19 cellular contexts compared by ENCODE assay signal in genomic region chr18:24021505-24021904, GRCh38. TPM values are rescaled to one million over a fixed set of nuclear protein-coding genes. Genes with fewer than 3 reads are reported as not detected.
A peak's percentile ranks its signal among the peaks of the same experiment; 100 is the strongest.
DNase-seq lines count a peak whose midpoint lies in the region; ATAC-seq and TF ChIP-seq lines count a peak whose summit lies in the region.
"Had no signal": no experiment of that assay in that cellular context is flagged by ENCODE, and none has a peak within 500 bp of the region (broad histone marks: within the 10 kb centered on the region; RNA-seq: fewer than 3 reads in every experiment).

No MANE protein-coding gene starts in this region.

- DNase-seq in activated CD4-positive, alpha-beta T cell treated with anti-CD3 and anti-CD28 coated beads for 36 hours = no peak
- DNase-seq in activated CD4-positive, alpha-beta T cell treated with anti-CD3 and anti-CD28 coated beads, Interleukin-2, amount 50 U/mL, for 48 hours = no peak
- DNase-seq in GM23338 (ENCODE audit: low spot score) (no peak), DMS114 treated with DMSO at 0.1 percent for 48 hours (lab: John Stamatoyannopoulos, UW; ENCODE audit: unreplicated experiment) (no peak), DMS79 (lab: John Stamatoyannopoulos, UW) (no peak)
- no peak for DNase-seq in activated CD8-positive, alpha-beta T cell treated with anti-CD3 and anti-CD28 coated beads for 36 hours
- no peak for DNase-seq in naive thymus-derived CD4-positive, alpha-beta T cell
- DNase-seq: activated CD4-positive, CD25-positive, alpha-beta regulatory T cell treated with anti-CD3 and anti-CD28 coated beads, Interleukin-2, amount 50 U/mL, for 72 hours; Caco-2; NCI-H1092 treated with DMSO at 0.1 percent for 48 hours; NCI-H2171; NCI-H748 treated with DMSO at 0.1 percent for 48 hours; nephron progenitor cell; retina; stimulated activated CD4-positive, alpha-beta T cell treated with anti-CD3 and anti-CD28 coated beads, Interleukin-15, amount 100 ng/mL, for 24 hours had no signal

- no peak overlapping the region for H3K4me3 Mint-ChIP-seq in activated CD4-positive, alpha-beta T cell treated with anti-CD3 and anti-CD28 coated beads for 36 hours
- H3K4me3 Mint-ChIP-seq in GM23338 = no peak overlapping the region
- no peak overlapping the region for H3K4me3 Mint-ChIP-seq in activated CD8-positive, alpha-beta T cell treated with anti-CD3 and anti-CD28 coated beads for 36 hours
- peak overlapping the region; percentile 11 to 97 (median 60) for H3K4me3 Mint-ChIP-seq in naive thymus-derived CD4-positive, alpha-beta T cell
- H3K4me3 Mint-ChIP-seq: nephron progenitor cell had no signal

- no peaks in the 10 kb centered on the region for H3K27me3 ChIP-seq in GM23338 (ENCODE audit: insufficient read depth)
- no peaks in the 10 kb centered on the region for H3K27me3 ChIP-seq in naive thymus-derived CD4-positive, alpha-beta T cell (ENCODE audit: control insufficient read depth in 2 of 2, insufficient read depth in 2 of 2, low read length in 2 of 2)
- H3K27me3 ChIP-seq: brain microvascular endothelial cell had no signal

- no peaks in the 10 kb centered on the region for H3K9me3 Mint-ChIP-seq in activated CD4-positive, alpha-beta T cell treated with anti-CD3 and anti-CD28 coated beads for 36 hours (ENCODE audit: low read depth)
- H3K9me3 Mint-ChIP-seq in GM23338 = no peaks in the 10 kb centered on the region
- no peaks in the 10 kb centered on the region for H3K9me3 Mint-ChIP-seq in activated CD8-positive, alpha-beta T cell treated with anti-CD3 and anti-CD28 coated beads for 36 hours
- no peaks in the 10 kb centered on the region for H3K9me3 Mint-ChIP-seq in naive thymus-derived CD4-positive, alpha-beta T cell
- H3K9me3 Mint-ChIP-seq: activated T-helper 2 cell treated with anti-CD3 and anti-CD28 coated beads, Interferon-gamma antibody, Interleukin-2, Interleukin-4, amounts not matched to agents 10 μg/mL and 5 μg/mL and 100 μg/mL, durations not matched to agents 14 hours and 24 hours and 36 hours; nephron progenitor cell had no signal

- peaks cover 13% of the 10 kb centered on the region for H3K36me3 Mint-ChIP-seq in activated CD4-positive, alpha-beta T cell treated with anti-CD3 and anti-CD28 coated beads for 36 hours (ENCODE audit: low read depth)
- no peaks in the 10 kb centered on the region; the same call in 2 of the 3 replicates for H3K36me3 Mint-ChIP-seq in GM23338 (ENCODE audit: low read depth)
- H3K36me3 Mint-ChIP-seq in activated CD8-positive, alpha-beta T cell treated with anti-CD3 and anti-CD28 coated beads for 36 hours (ENCODE audit: low read depth) = peaks cover 50% of the 10 kb centered on the region
- H3K36me3 Mint-ChIP-seq in naive thymus-derived CD4-positive, alpha-beta T cell = peaks cover 0 to 51% (median 24%) of the 10 kb centered on the region in 5 donors

- peaks cover 97% of the 10 kb centered on the region for H3K4me1 Mint-ChIP-seq in activated CD4-positive, alpha-beta T cell treated with anti-CD3 and anti-CD28 coated beads for 36 hours
- H3K4me1 Mint-ChIP-seq in GM23338 = peaks cover 67% of the 10 kb centered on the region
- peaks cover 97% of the 10 kb centered on the region for H3K4me1 Mint-ChIP-seq in activated CD8-positive, alpha-beta T cell treated with anti-CD3 and anti-CD28 coated beads for 36 hours (ENCODE audit: low read depth)
- peaks cover 76 to 100% (median 97%) of the 10 kb centered on the region in 7 donors for H3K4me1 Mint-ChIP-seq in naive thymus-derived CD4-positive, alpha-beta T cell

- no peak overlapping the region for H3K4me3 ChIP-seq in GM23338
- no peak overlapping the region for H3K4me3 ChIP-seq in naive thymus-derived CD4-positive, alpha-beta T cell (ENCODE audit: low read length)
- H3K4me3 ChIP-seq: lung had no signal

- H3K27me3 Mint-ChIP-seq in activated CD4-positive, alpha-beta T cell treated with anti-CD3 and anti-CD28 coated beads for 36 hours = no peaks in the 10 kb centered on the region
- peaks cover 8% of the 10 kb centered on the region for H3K27me3 Mint-ChIP-seq in GM23338 (ENCODE audit: insufficient read depth, low read depth, poor library complexity)
- H3K27me3 Mint-ChIP-seq in activated CD8-positive, alpha-beta T cell treated with anti-CD3 and anti-CD28 coated beads for 36 hours = no peaks in the 10 kb centered on the region
- H3K27me3 Mint-ChIP-seq in naive thymus-derived CD4-positive, alpha-beta T cell = no peaks in the 10 kb centered on the region

- H3K9me2 ChIP-seq in GM23338 (ENCODE audit: insufficient read depth) = no peaks in the 10 kb centered on the region

- H3K27ac Mint-ChIP-seq in activated CD4-positive, alpha-beta T cell treated with anti-CD3 and anti-CD28 coated beads for 36 hours = peak overlapping the region; percentile 96
- H3K27ac Mint-ChIP-seq in GM23338 = no peak overlapping the region
- peak overlapping the region; percentile 97 for H3K27ac Mint-ChIP-seq in activated CD8-positive, alpha-beta T cell treated with anti-CD3 and anti-CD28 coated beads for 36 hours
- peak overlapping the region; percentile 24 to 93 (median 58) for H3K27ac Mint-ChIP-seq in naive thymus-derived CD4-positive, alpha-beta T cell
- H3K27ac Mint-ChIP-seq: activated T-helper 2 cell treated with anti-CD3 and anti-CD28 coated beads, Interferon-gamma antibody, Interleukin-2, Interleukin-4, amounts not matched to agents 10 μg/mL and 5 μg/mL and 100 μg/mL, durations not matched to agents 14 hours and 24 hours and 36 hours; nephron progenitor cell had no signal

- no peak overlapping the region; the same call in 1 of the 2 replicates for H3K27ac ChIP-seq in GM23338 (ENCODE audit: low read depth)
- H3K27ac ChIP-seq in naive thymus-derived CD4-positive, alpha-beta T cell (ENCODE audit: low read depth, low read length) = no peak overlapping the region
- H3K27ac ChIP-seq: brain microvascular endothelial cell had no signal

- H3K4me1 ChIP-seq in GM23338 (ENCODE audit: insufficient read depth) = peaks cover 81% of the 10 kb centered on the region
- peaks cover 92 to 96% of the 10 kb centered on the region in 2 donors for H3K4me1 ChIP-seq in naive thymus-derived CD4-positive, alpha-beta T cell (ENCODE audit: control insufficient read depth in 2 of 2, insufficient read depth in 2 of 2, low read length in 2 of 2)
- H3K4me1 ChIP-seq: Caco-2 had no signal

- no peak overlapping the region for H2AFZ ChIP-seq in GM23338

- no peaks in the 10 kb centered on the region for H3K9me3 ChIP-seq in naive thymus-derived CD4-positive, alpha-beta T cell (ENCODE audit: control insufficient read depth in 2 of 3, low read length in 3 of 3)
- H3K9me3 ChIP-seq: Caco-2 had no signal

- no peak for ATAC-seq in activated CD4-positive, alpha-beta T cell treated with anti-CD3 and anti-CD28 coated beads for 36 hours
- ATAC-seq in GM23338 = no peak
- no peak for ATAC-seq in activated CD8-positive, alpha-beta T cell treated with anti-CD3 and anti-CD28 coated beads for 36 hours
- ATAC-seq in naive thymus-derived CD4-positive, alpha-beta T cell = no peak
- no peak for ATAC-seq in HG02798 (IDR thresholded peaks at IDR 0.05; ENCODE audit: poor library complexity, unreplicated experiment)

- CTCF ChIA-PET in activated CD4-positive, alpha-beta T cell treated with anti-CD3 and anti-CD28 coated beads for 36 hours (lab: Charles Lee) = interaction anchor here (0.7 to 2.1 kb wide), 2 partner anchors 32 to 34 kb away, joined by 3 to 8 read pairs; no protein-coding TSS in a partner anchor
- CTCF ChIA-PET in activated CD8-positive, alpha-beta T cell treated with anti-CD3 and anti-CD28 coated beads for 36 hours (lab: Charles Lee) = interaction anchor here (1.8 kb wide), 1 partner anchor 12 kb away, joined by 5 read pairs; no protein-coding TSS in a partner anchor
- CTCF ChIA-PET in naive thymus-derived CD4-positive, alpha-beta T cell (lab: Charles Lee) = no interaction called here

- H3K4me2 ChIP-seq in GM23338 = peak overlapping the region; percentile 21

- POLR2A ChIA-PET in activated CD4-positive, alpha-beta T cell treated with anti-CD3 and anti-CD28 coated beads for 36 hours (lab: Charles Lee) = interaction anchor here (1.0 kb wide), 1 partner anchor 13 kb away, joined by 7 read pairs; no protein-coding TSS in a partner anchor
- POLR2A ChIA-PET in activated CD8-positive, alpha-beta T cell treated with anti-CD3 and anti-CD28 coated beads for 36 hours (lab: Charles Lee) = interaction anchor here (1.1 to 1.5 kb wide), 3 partner anchors 22 to 50 kb away, joined by 3 to 6 read pairs (median 5); no protein-coding TSS in a partner anchor
- POLR2A ChIA-PET in naive thymus-derived CD4-positive, alpha-beta T cell (lab: Charles Lee) = interaction anchor here (1.2 kb wide), 1 partner anchor 11 kb away, joined by 3 read pairs; no protein-coding TSS in a partner anchor

- H3K36me3 ChIP-seq in GM23338 (ENCODE audit: insufficient read depth) = no peaks in the 10 kb centered on the region
- peaks cover 0 to 14% (median 6%) of the 10 kb centered on the region in 3 experiments for H3K36me3 ChIP-seq in naive thymus-derived CD4-positive, alpha-beta T cell (ENCODE audit: control insufficient read depth in 2 of 3, insufficient read depth in 3 of 3, low read length in 3 of 3)
- H3K36me3 ChIP-seq: brain microvascular endothelial cell had no signal

- H4K20me1 ChIP-seq in GM23338 (replicated peaks; ENCODE audit: insufficient read depth) = peaks cover 42% of the 10 kb centered on the region

- no peak for TF ChIP-seq CTCF in GM23338 (conservative IDR thresholded peaks at IDR 0.05; ENCODE audit: low read depth in 2 of 2)
- TF ChIP-seq CTCF in activated CD8-positive, alpha-beta T cell treated with anti-CD3 and anti-CD28 coated beads for 36 hours (IDR thresholded peaks at IDR 0.05) = no peak

- intact Hi-C loops in activated CD4-positive, alpha-beta T cell treated with anti-CD3 and anti-CD28 coated beads for 36 hours (cut with DNase I, micrococcal nuclease) = no loop called here
- intact Hi-C loops in activated CD8-positive, alpha-beta T cell treated with anti-CD3 and anti-CD28 coated beads for 36 hours (cut with micrococcal nuclease) = no loop called here
- intact Hi-C loops in naive thymus-derived CD4-positive, alpha-beta T cell (cut with micrococcal nuclease) = no loop called here

- H3K79me2 ChIP-seq in GM23338 (replicated peaks; ENCODE audit: insufficient read depth) = peaks cover 99% of the 10 kb centered on the region

- H3F3A ChIP-seq in GM23338 (replicated peaks; ENCODE audit: low read depth) = peaks cover 22% of the 10 kb centered on the region; the same call in 1 of the 2 replicates

TF ChIP-seq in GM23338, 12 proteins besides CTCF, POLR2A, EP300 and RAD21 (continues in another document):
- no peak for TF ChIP-seq JUNB (IDR thresholded peaks at IDR 0.05; ENCODE audit: unreplicated experiment)
- no peak for TF ChIP-seq ZNF114 (CRISPR knock-in tag; IDR thresholded peaks at IDR 0.05)
- no peak for TF ChIP-seq NANOG (IDR thresholded peaks at IDR 0.05; ENCODE audit: borderline replicate concordance)
- no peak for TF ChIP-seq POLR2AphosphoS5 (IDR thresholded peaks at IDR 0.05; ENCODE audit: low read depth)

RNA-seq across cellular contexts. Expression of gene TTC39C, which starts 7.0 kb away (rescaled TPM):
- 10 to 100 TPM; 22.2 to 28.6 TPM for total RNA-seq in activated CD4-positive, alpha-beta T cell treated with anti-CD3 and anti-CD28 coated beads for 36 hours
- total RNA-seq in GM23338 (2014; rRNA removed; shearing (Covaris generic)) = 108 and 136 TPM in 2 replicates
- 69.2 and 69.4 TPM in 2 replicates for polyA plus RNA-seq in GM23338 (2016; fragmentation: Nextera tagmentation; extraction: Ambion mirVana)
- total RNA-seq in activated CD8-positive, alpha-beta T cell treated with anti-CD3 and anti-CD28 coated beads for 36 hours = 10 to 100 TPM; 37.9 to 43.0 TPM
- total RNA-seq in naive thymus-derived CD4-positive, alpha-beta T cell = 10 to 100 TPM; 84.1 to 98.8 (median 91.4) TPM
- 10 to 100 TPM; 51.4 to 71.2 TPM for polyA plus RNA-seq in naive thymus-derived CD4-positive, alpha-beta T cell

Comparison
In these comparisons a context has a peak if more than half of its experiments do, and no peak if none do; other contexts are left out.
1. H3K4me3 Mint-ChIP-seq: peak in naive thymus-derived CD4-positive, alpha-beta T cell (10 of 10); none in activated CD4-positive, alpha-beta T cell treated with anti-CD3 and anti-CD28 coated beads for 36 hours (single experiment), GM23338 (single experiment) and activated CD8-positive, alpha-beta T cell treated with anti-CD3 and anti-CD28 coated beads for 36 hours (single experiment).